In genomic region chr2:27306136-27306535, GRCh38 we compare ENCODE assay signal across 17 cellular contexts. TPM values are rescaled to one million over a fixed set of nuclear protein-coding genes. Genes with fewer than 3 reads are reported as not detected.
A peak's percentile ranks its signal among the peaks of the same experiment; 100 is the strongest.
DNase-seq lines count a peak whose midpoint lies in the region; ATAC-seq, FAIRE-seq and TF ChIP-seq lines count a peak whose summit lies in the region.
"Had no signal": no experiment of that assay in that cellular context is flagged by ENCODE, and none has a peak within 500 bp of the region (broad histone marks: within the 10 kb centered on the region; RNA-seq: fewer than 3 reads in every experiment).

No MANE protein-coding gene starts in this region.

- peak overlapping the region; percentile 32 for H3K4me3 Mint-ChIP-seq in activated CD4-positive, alpha-beta memory T cell treated with anti-CD3 and anti-CD28 coated beads, Interleukin-2, amount 10 ng/mL, durations not matched to agents 7 days and 5 days
- no peak overlapping the region for H3K4me3 Mint-ChIP-seq in activated CD4-positive, alpha-beta memory T cell treated with anti-CD3 and anti-CD28 coated beads for 36 hours
- peak overlapping the region; percentile 35 for H3K4me3 Mint-ChIP-seq in activated B cell treated with CpG ODN at 0.5 μM for 24 hours
- H3K4me3 Mint-ChIP-seq: neural crest cell had no signal

- intact Hi-C loops in activated CD4-positive, alpha-beta memory T cell treated with anti-CD3 and anti-CD28 coated beads for 36 hours (cut with micrococcal nuclease), result no loop called here
- intact Hi-C loops in activated B cell treated with CpG ODN at 0.5 μM for 24 hours (cut with micrococcal nuclease), result no loop called here
- intact Hi-C loops in kidney (cut with DNase I), result loop anchor here (10.0 kb wide), 1 partner anchor 211 kb away; no protein-coding TSS in a partner anchor
- intact Hi-C loops in sciatic nerve (cut with DNase I), result no loop called here

- H3K9me3 ChIP-seq in kidney (ENCODE audit: control insufficient read depth in 1 of 2, low read length in 2 of 2), result no peaks in the 10 kb centered on the region
- no peaks in the 10 kb centered on the region for H3K9me3 ChIP-seq in skeletal muscle tissue (ENCODE audit: control insufficient read depth in 3 of 3, low read length in 3 of 3)
- H3K9me3 ChIP-seq: heart right ventricle had no signal

- no peak overlapping the region for H3K27ac ChIP-seq in kidney (ENCODE audit: low read depth in 2 of 2, low read length in 2 of 2)
- H3K27ac ChIP-seq in skeletal muscle tissue (ENCODE audit: low read depth, low read length), result peak overlapping the region; percentile 2
- H3K27ac ChIP-seq: heart right ventricle had no signal

- no peaks in the 10 kb centered on the region for H3K9me3 Mint-ChIP-seq in activated CD4-positive, alpha-beta memory T cell treated with anti-CD3 and anti-CD28 coated beads, Interleukin-2, amount 10 ng/mL, durations not matched to agents 7 days and 5 days
- no peaks in the 10 kb centered on the region for H3K9me3 Mint-ChIP-seq in activated CD4-positive, alpha-beta memory T cell treated with anti-CD3 and anti-CD28 coated beads for 36 hours
- no peaks in the 10 kb centered on the region for H3K9me3 Mint-ChIP-seq in activated B cell treated with CpG ODN at 0.5 μM for 24 hours
- H3K9me3 Mint-ChIP-seq: H9, neural crest cell had no signal

- CTCF ChIA-PET in activated CD4-positive, alpha-beta memory T cell treated with anti-CD3 and anti-CD28 coated beads, Interleukin-2, amount 10 ng/mL, durations not matched to agents 7 days and 5 days (lab: Charles Lee), result interaction anchor here (2.1 to 4.4 kb wide), 2 partner anchors 26 to 207 kb away, joined by 9 to 46 read pairs; no protein-coding TSS in a partner anchor
- CTCF ChIA-PET in activated CD4-positive, alpha-beta memory T cell treated with anti-CD3 and anti-CD28 coated beads for 36 hours (lab: Charles Lee), result interaction anchor here (1.0 to 5.6 kb wide), 2 partner anchors 24 to 463 kb away, joined by 3 to 94 read pairs; partner anchors contain the start of gene TRIM54
- CTCF ChIA-PET in activated B cell treated with CpG ODN at 0.5 μM for 24 hours (lab: Charles Lee), result no interaction called here

- H3K9ac ChIP-seq in kidney (ENCODE audit: low read length in 2 of 2), result no peak overlapping the region
- H3K9ac ChIP-seq in skeletal muscle tissue (ENCODE audit: low read depth in 1 of 3, low read length in 3 of 3), result no peak overlapping the region

- no peak overlapping the region for H3K27ac Mint-ChIP-seq in activated CD4-positive, alpha-beta memory T cell treated with anti-CD3 and anti-CD28 coated beads, Interleukin-2, amount 10 ng/mL, durations not matched to agents 7 days and 5 days
- no peak overlapping the region for H3K27ac Mint-ChIP-seq in activated CD4-positive, alpha-beta memory T cell treated with anti-CD3 and anti-CD28 coated beads for 36 hours
- no peak overlapping the region for H3K27ac Mint-ChIP-seq in activated B cell treated with CpG ODN at 0.5 μM for 24 hours
- H3K27ac Mint-ChIP-seq: H9 had no signal

- H3K36me3 ChIP-seq in kidney (ENCODE audit: control insufficient read depth in 1 of 2, insufficient read depth in 2 of 2, low read length in 2 of 2) (no peaks in the 10 kb centered on the region), skeletal muscle tissue (ENCODE audit: control insufficient read depth in 3 of 3, insufficient read depth in 3 of 3, low read length in 3 of 3) (peaks cover 36 to 42% (median 38%) of the 10 kb centered on the region in 3 donors)

- no peak for ATAC-seq in activated B cell treated with CpG ODN at 0.5 μM for 24 hours (ENCODE audit: low read depth)
- no peak for ATAC-seq in sciatic nerve
- ATAC-seq in HG03045 (IDR thresholded peaks at IDR 0.05; ENCODE audit: unreplicated experiment), result no peak
- ATAC-seq: left lobe of liver had no signal

- no peak for TF ChIP-seq CTCF in activated B cell treated with CpG ODN at 0.5 μM for 24 hours (IDR thresholded peaks at IDR 0.05)
- no peak for TF ChIP-seq CTCF in kidney (IDR thresholded peaks at IDR 0.05; ENCODE audit: borderline replicate concordance, extremely low read depth, insufficient read depth)

- H3K27me3 Mint-ChIP-seq in activated CD4-positive, alpha-beta memory T cell treated with anti-CD3 and anti-CD28 coated beads, Interleukin-2, amount 10 ng/mL, durations not matched to agents 7 days and 5 days, result peaks cover 24% of the 10 kb centered on the region
- H3K27me3 Mint-ChIP-seq in activated CD4-positive, alpha-beta memory T cell treated with anti-CD3 and anti-CD28 coated beads for 36 hours, result peaks cover 20% of the 10 kb centered on the region
- H3K27me3 Mint-ChIP-seq in activated B cell treated with CpG ODN at 0.5 μM for 24 hours, result peaks cover 18% of the 10 kb centered on the region

- no peak overlapping the region for H3K4me3 ChIP-seq in kidney (ENCODE audit: low read length in 2 of 2)
- H3K4me3 ChIP-seq in skeletal muscle tissue (ENCODE audit: low read length in 3 of 3), result no peak overlapping the region
- H3K4me3 ChIP-seq: smooth muscle cell had no signal

- peaks cover 4 to 29% (median 14%) of the 10 kb centered on the region in 3 donors for H3K27me3 ChIP-seq in skeletal muscle tissue (ENCODE audit: control insufficient read depth in 3 of 3, insufficient read depth in 3 of 3, low read length in 3 of 3)

- POLR2A ChIA-PET in activated CD4-positive, alpha-beta memory T cell treated with anti-CD3 and anti-CD28 coated beads, Interleukin-2, amount 10 ng/mL, durations not matched to agents 7 days and 5 days (lab: Charles Lee), result interaction anchor here (1.0 kb wide), 1 partner anchor 16 kb away, joined by 4 read pairs; the partner anchor contains the start of gene MPV17
- POLR2A ChIA-PET in activated CD4-positive, alpha-beta memory T cell treated with anti-CD3 and anti-CD28 coated beads for 36 hours (lab: Charles Lee), result interaction anchor here (1.4 kb wide), 1 partner anchor 17 kb away, joined by 3 read pairs; the partner anchor contains the start of gene MPV17
- POLR2A ChIA-PET in activated B cell treated with CpG ODN at 0.5 μM for 24 hours (lab: Charles Lee), result no interaction called here

- peaks cover 0 to 3% of the 10 kb centered on the region in 2 donors for H3K4me1 ChIP-seq in kidney (ENCODE audit: control insufficient read depth in 1 of 2, insufficient read depth in 1 of 2, low read depth in 1 of 2, low read length in 2 of 2)
- H3K4me1 ChIP-seq in skeletal muscle tissue (ENCODE audit: control insufficient read depth in 3 of 3, insufficient read depth in 3 of 3, low read length in 3 of 3), result peaks cover 8 to 33% (median 30%) of the 10 kb centered on the region in 3 donors

- peaks cover 15% of the 10 kb centered on the region for H3K36me3 Mint-ChIP-seq in activated CD4-positive, alpha-beta memory T cell treated with anti-CD3 and anti-CD28 coated beads, Interleukin-2, amount 10 ng/mL, durations not matched to agents 7 days and 5 days (ENCODE audit: low read depth)
- H3K36me3 Mint-ChIP-seq in activated CD4-positive, alpha-beta memory T cell treated with anti-CD3 and anti-CD28 coated beads for 36 hours, result peaks cover 17% of the 10 kb centered on the region
- H3K36me3 Mint-ChIP-seq in activated B cell treated with CpG ODN at 0.5 μM for 24 hours (ENCODE audit: low read depth), result peaks cover 18% of the 10 kb centered on the region

- peaks cover 9% of the 10 kb centered on the region for H3K4me1 Mint-ChIP-seq in activated CD4-positive, alpha-beta memory T cell treated with anti-CD3 and anti-CD28 coated beads, Interleukin-2, amount 10 ng/mL, durations not matched to agents 7 days and 5 days
- peaks cover 8% of the 10 kb centered on the region for H3K4me1 Mint-ChIP-seq in activated CD4-positive, alpha-beta memory T cell treated with anti-CD3 and anti-CD28 coated beads for 36 hours (ENCODE audit: low read depth)
- peaks cover 11% of the 10 kb centered on the region for H3K4me1 Mint-ChIP-seq in activated B cell treated with CpG ODN at 0.5 μM for 24 hours

- FAIRE-seq in kidney (lab: Jason Lieb, UNC), result no peak

- DNase-seq in activated CD4-positive, alpha-beta memory T cell treated with anti-CD3 and anti-CD28 coated beads, Interleukin-2, amount 10 ng/mL, durations not matched to agents 7 days and 5 days, result no peak
- DNase-seq in activated CD4-positive, alpha-beta memory T cell treated with anti-CD3 and anti-CD28 coated beads for 36 hours, result no peak
- DNase-seq in activated B cell treated with CpG ODN at 0.5 μM for 24 hours (no peak), kidney (peak; percentile 78), NCI-H524 (lab: John Stamatoyannopoulos, UW) (no peak), sciatic nerve (ENCODE audit: low spot score) (no peak)
- DNase-seq: H9, heart right ventricle, NCI-H774, RPMI8226 had no signal

RNA-seq across cellular contexts. Expression of gene UCN, which starts 2.1 kb away (rescaled TPM):
- total RNA-seq in activated CD4-positive, alpha-beta memory T cell treated with anti-CD3 and anti-CD28 coated beads, Interleukin-2, amount 10 ng/mL, durations not matched to agents 7 days and 5 days, result 1 to 10 TPM; 2.2 to 3.0 TPM
- 1 to 10 TPM; 1.8 to 1.9 TPM for total RNA-seq in activated CD4-positive, alpha-beta memory T cell treated with anti-CD3 and anti-CD28 coated beads for 36 hours
- 1.0 and 1.2 TPM in 2 replicates for total RNA-seq in activated B cell treated with CpG ODN at 0.5 μM for 24 hours
- total RNA-seq in kidney, result 1.4 TPM
- 1.3 TPM for polyA plus RNA-seq in kidney (ENCODE audit: insufficient read depth, low read depth, low replicate concordance)
- 1.0 TPM for total RNA-seq in skeletal muscle tissue
- 2.4 TPM for total RNA-seq in sciatic nerve

RNA-seq across cellular contexts. Expression of gene MPV17, which starts 16.8 kb away (rescaled TPM):
- total RNA-seq in activated CD4-positive, alpha-beta memory T cell treated with anti-CD3 and anti-CD28 coated beads, Interleukin-2, amount 10 ng/mL, durations not matched to agents 7 days and 5 days, result 10 to 100 TPM; 83.3 to 83.9 TPM
- total RNA-seq in activated CD4-positive, alpha-beta memory T cell treated with anti-CD3 and anti-CD28 coated beads for 36 hours, result 10 to 100 TPM; 85.5 to 86.0 TPM
- total RNA-seq in activated B cell treated with CpG ODN at 0.5 μM for 24 hours, result 78.1 and 98.3 TPM in 2 replicates
- 66.2 TPM for total RNA-seq in kidney
- 120 TPM for polyA plus RNA-seq in kidney (ENCODE audit: insufficient read depth, low read depth, low replicate concordance)
- total RNA-seq in skeletal muscle tissue, result 23.0 TPM
- 53.5 TPM for total RNA-seq in sciatic nerve

RNA-seq across cellular contexts. Expression of gene TRIM54, which starts 23.9 kb away (rescaled TPM):
- under 1 TPM in 1 of 2 experiments, not detected in 1; 0.13 TPM for total RNA-seq in activated CD4-positive, alpha-beta memory T cell treated with anti-CD3 and anti-CD28 coated beads, Interleukin-2, amount 10 ng/mL, durations not matched to agents 7 days and 5 days
- not detected for total RNA-seq in activated CD4-positive, alpha-beta memory T cell treated with anti-CD3 and anti-CD28 coated beads for 36 hours
- total RNA-seq in activated B cell treated with CpG ODN at 0.5 μM for 24 hours, result not detected in 2 replicates
- total RNA-seq in kidney, result 0.31 TPM
- polyA plus RNA-seq in kidney (ENCODE audit: insufficient read depth, low read depth, low replicate concordance), result 2.1 TPM
- total RNA-seq in skeletal muscle tissue, result 60.0 TPM
- 0.31 TPM for total RNA-seq in sciatic nerve
- total RNA-seq: left lobe of liver, neural crest cell had no signal
- polyA plus RNA-seq: smooth muscle cell had no signal

RNA-seq across cellular contexts. Expression of gene DNAJC5G, which starts 30.9 kb away (rescaled TPM):
- not detected for total RNA-seq in activated CD4-positive, alpha-beta memory T cell treated with anti-CD3 and anti-CD28 coated beads, Interleukin-2, amount 10 ng/mL, durations not matched to agents 7 days and 5 days
- total RNA-seq in activated CD4-positive, alpha-beta memory T cell treated with anti-CD3 and anti-CD28 coated beads for 36 hours, result under 1 TPM in 1 of 2 experiments, not detected in 1; 0.19 TPM
- total RNA-seq in activated B cell treated with CpG ODN at 0.5 μM for 24 hours (not detected in 2 replicates), kidney (not detected), skeletal muscle tissue (under 0.01 TPM), sciatic nerve (not detected)
- not detected for polyA plus RNA-seq in kidney (ENCODE audit: insufficient read depth, low read depth, low replicate concordance)
- total RNA-seq: left lobe of liver, LHCN-M2, neural crest cell, smooth muscle cell had no signal
- polyA plus RNA-seq: smooth muscle cell had no signal

RNA-seq across cellular contexts. Expression of gene SLC30A3, which starts 43.3 kb away (rescaled TPM):
- total RNA-seq in activated CD4-positive, alpha-beta memory T cell treated with anti-CD3 and anti-CD28 coated beads, Interleukin-2, amount 10 ng/mL, durations not matched to agents 7 days and 5 days, result under 1 TPM; 0.45 TPM
- total RNA-seq in activated CD4-positive, alpha-beta memory T cell treated with anti-CD3 and anti-CD28 coated beads for 36 hours, result under 1 TPM; 0.86 to 0.90 TPM
- total RNA-seq in activated B cell treated with CpG ODN at 0.5 μM for 24 hours (0.12 and 0.27 TPM in 2 replicates), kidney (0.31 TPM), skeletal muscle tissue (0.52 TPM), sciatic nerve (not detected)
- polyA plus RNA-seq in kidney (ENCODE audit: insufficient read depth, low read depth, low replicate concordance), result not detected
- total RNA-seq: left lobe of liver, smooth muscle cell, subcutaneous adipose tissue had no signal

Comparison
In these comparisons a context has a peak if more than half of its experiments do, and no peak if none do; other contexts are left out.
1. RNA of gene TRIM54, which starts 23.9 kb away (total RNA-seq): 60.0 TPM in skeletal muscle tissue (single experiment); 0.31 TPM in kidney (single experiment), 0.31 TPM in sciatic nerve (single experiment), 0.13 TPM in activated CD4-positive, alpha-beta memory T cell treated with anti-CD3 and anti-CD28 coated beads, Interleukin-2, amount 10 ng/mL, durations not matched to agents 7 days and 5 days, not detected in activated CD4-positive, alpha-beta memory T cell treated with anti-CD3 and anti-CD28 coated beads for 36 hours and not detected in activated B cell treated with CpG ODN at 0.5 μM for 24 hours; every median in the first group is over 10 times any median in the second.